Comparison of ENCODE assay signal across 10 cellular contexts in the genomic region with DNA sequence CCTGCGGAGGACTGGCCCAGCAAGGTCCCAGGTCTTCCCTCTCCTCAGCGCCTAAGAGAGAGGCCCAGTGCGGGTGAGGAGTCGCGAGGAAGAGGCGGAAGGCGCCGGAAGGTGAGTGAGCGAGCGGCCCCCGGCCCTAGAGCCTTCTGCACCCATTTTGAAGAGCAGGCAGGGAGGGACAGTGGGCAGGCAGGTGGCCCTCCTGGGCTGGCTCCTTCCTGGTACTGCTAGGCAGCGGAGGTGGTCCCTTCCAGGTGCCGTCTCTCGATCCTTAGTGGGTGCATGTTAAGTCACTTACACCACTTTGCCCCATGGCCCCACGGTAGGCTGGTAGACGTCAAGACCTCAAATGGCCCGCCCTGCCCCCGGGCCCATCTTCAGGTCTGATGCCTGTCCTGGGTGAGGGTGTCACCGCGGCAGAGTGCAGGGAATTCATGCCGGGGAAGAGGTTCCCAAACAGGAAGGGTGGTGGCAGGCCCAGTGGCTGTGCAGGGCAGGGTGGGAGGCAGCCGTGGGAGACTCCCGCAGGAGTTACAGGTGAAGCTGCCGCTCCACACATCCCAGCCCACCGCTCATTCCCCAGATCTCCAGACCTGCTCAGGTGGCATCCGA. TPM values are rescaled to one million over a fixed set of nuclear protein-coding genes. Genes with fewer than 3 reads are reported as not detected.
DNase-seq lines count a peak whose midpoint lies in the region; ATAC-seq and TF ChIP-seq lines count a peak whose summit lies in the region.
"Had no signal": no experiment of that assay in that cellular context is flagged by ENCODE, and none has a peak within 500 bp of the region (broad histone marks: within the 10 kb centered on the region; RNA-seq: fewer than 3 reads in every experiment).

No MANE protein-coding gene starts in this region.

- 24 to 44% methylated on average over 26 of the region's 26 CpGs for WGBS in sigmoid colon, 2 donors

- TF ChIP-seq CTCF in GM12865 (IDR thresholded peaks at IDR 0.05; ENCODE audit: insufficient read depth, low read depth, low read length, missing control alignments) (no peak), VCaP (conservative IDR thresholded peaks at IDR 0.05) (no peak), left ventricle myocardium inferior (IDR thresholded peaks at IDR 0.05; ENCODE audit: borderline replicate concordance) (no peak), sigmoid colon (IDR thresholded peaks at IDR 0.05) (no peak)

- ATAC-seq in GM19351 (IDR thresholded peaks at IDR 0.05; ENCODE audit: unreplicated experiment) (no peak), GM19023 (IDR thresholded peaks at IDR 0.05; ENCODE audit: unreplicated experiment) (no peak)

- H3K4me1 ChIP-seq in left ventricle myocardium inferior (peaks cover 40% of the 10 kb centered on the region), sigmoid colon (peaks cover 0 to 18% (median 15%) of the 10 kb centered on the region in 4 donors)

- peak overlapping the region; percentile 42 for H3K4me3 ChIP-seq in GM12865 (ENCODE audit: low read depth, low read length)
- H3K4me3 ChIP-seq in left ventricle myocardium inferior = peak overlapping the region; percentile 69
- H3K4me3 ChIP-seq in sigmoid colon = peak overlapping the region; percentile 27 to 58 (median 52)

- peaks cover 54% of the 10 kb centered on the region for H3K27me3 ChIP-seq in left ventricle myocardium inferior (ENCODE audit: low read depth)
- H3K27me3 ChIP-seq in sigmoid colon = peaks cover 0 to 33% (median 0%) of the 10 kb centered on the region in 3 donors

- no peak for TF ChIP-seq POLR2A in sigmoid colon (IDR thresholded peaks at IDR 0.05)

- H3K36me3 ChIP-seq in left ventricle myocardium inferior = no peaks in the 10 kb centered on the region
- no peaks in the 10 kb centered on the region for H3K36me3 ChIP-seq in sigmoid colon

- H3K27ac ChIP-seq in VCaP (peak overlapping the region; percentile 20; the same call in 1 of the 2 replicates), left ventricle myocardium inferior (replicated peaks) (peak overlapping the region; percentile 72), sigmoid colon (peak overlapping the region in 1 of 4 donors; percentile 45)

- H3K9me3 ChIP-seq in left ventricle myocardium inferior (replicated peaks) (no peaks in the 10 kb centered on the region), sigmoid colon (no peaks in the 10 kb centered on the region)

- in situ Hi-C loops in G401 (cut with HindIII; ENCODE audit: low sequenced_read_pairs) = no loop called here

- TF ChIP-seq EP300 in sigmoid colon (IDR thresholded peaks at IDR 0.05) = no peak

- intact Hi-C loops in left ventricle myocardium inferior (cut with micrococcal nuclease) (no loop called here), sigmoid colon (cut with DNase I) (no loop called here)

- DNase-seq in GM12865 (ENCODE audit: low read depth) (no peak), left ventricle myocardium inferior (no peak), sigmoid colon (no peak), COR-L47 (lab: John Stamatoyannopoulos, UW) (no peak), G401 (ENCODE audit: low spot score) (no peak)
- DNase-seq: central memory CD4-positive, alpha-beta T cell had no signal

RNA-seq across cellular contexts. Expression of a gene that starts 14.4 kb away (rescaled TPM):
- total RNA-seq in left ventricle myocardium inferior = 8.2 TPM
- 1 to 10 TPM in 3 of 4 donors, under 1 TPM in 1; 0.33 to 3.0 (median 1.2) TPM for total RNA-seq in sigmoid colon
- 1 to 10 TPM; 1.2 to 2.8 (median 1.6) TPM for polyA plus RNA-seq in sigmoid colon
- total RNA-seq in G401 (2014; rRNA removed; shearing (Covaris generic)) = 1.8 TPM in 1 of 2 replicates, not detected in the other
- total RNA-seq: NCI-H460 had no signal

RNA-seq across cellular contexts. Expression of a gene that starts 29.6 kb away (rescaled TPM):
- total RNA-seq in left ventricle myocardium inferior = not detected
- 1 to 10 TPM in 1 of 4 donors, not detected in 3; 1.6 TPM for total RNA-seq in sigmoid colon
- not detected for polyA plus RNA-seq in sigmoid colon
- 8.4 and 14.9 TPM in 2 replicates for total RNA-seq in G401 (2014; rRNA removed; shearing (Covaris generic))
- total RNA-seq: NCI-H460 had no signal

RNA-seq across cellular contexts. Expression of a gene that starts 54.5 kb away (rescaled TPM):
- total RNA-seq in left ventricle myocardium inferior = 8.5 TPM
- total RNA-seq in sigmoid colon = 10 to 100 TPM in 2 of 4 donors, 1 to 10 TPM in 2; 5.4 to 12.5 (median 9.4) TPM
- polyA plus RNA-seq in sigmoid colon = 10 to 100 TPM in 1 of 3 donors, 1 to 10 TPM in 2; 2.4 to 27.5 (median 2.8) TPM
- total RNA-seq in G401 (2014; rRNA removed; shearing (Covaris generic)) = 99.6 and 145 TPM in 2 replicates
